8 cellular contexts compared by ENCODE assay signal in the genomic region with DNA sequence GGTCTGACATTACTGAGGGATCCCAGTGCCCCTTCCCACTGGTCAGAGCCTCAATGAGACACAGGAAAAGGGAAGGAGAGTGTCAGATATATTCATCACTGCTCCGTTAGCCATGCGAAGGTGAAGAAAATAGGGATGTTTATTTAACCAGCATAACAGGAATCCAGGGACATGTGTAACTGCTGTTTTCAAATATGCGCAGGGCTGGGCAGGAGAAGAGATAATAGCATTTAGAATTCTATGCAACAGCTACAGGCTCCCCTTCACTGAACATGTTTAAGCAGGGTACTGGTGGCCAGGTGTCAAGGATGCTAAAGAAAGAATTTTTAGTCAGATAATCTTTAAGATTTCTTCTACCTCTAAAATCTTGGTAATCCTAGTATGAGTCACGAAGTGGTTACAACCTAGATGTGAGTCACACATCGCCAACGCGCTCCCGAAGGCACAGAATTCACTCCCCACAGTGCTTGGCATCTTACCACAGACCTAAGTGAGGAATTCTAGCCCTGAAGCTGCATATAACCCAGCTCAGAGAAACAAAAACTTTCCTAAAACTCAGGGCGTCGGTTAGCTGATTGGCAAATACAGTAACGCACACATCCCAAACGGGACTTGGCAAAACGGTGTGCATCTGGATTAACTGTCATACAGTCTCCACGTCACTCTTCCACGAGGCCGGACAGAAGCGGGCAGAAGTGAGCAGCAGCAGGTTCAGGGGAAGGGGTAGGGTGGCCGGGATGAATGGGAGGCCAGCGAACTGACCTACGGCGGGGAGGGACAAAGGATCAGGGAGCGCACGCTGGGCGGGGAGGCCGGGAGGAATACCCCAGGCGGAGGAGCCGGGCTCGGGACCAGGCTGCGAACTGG. TPM values are rescaled to one million over a fixed set of nuclear protein-coding genes. Genes with fewer than 3 reads are reported as not detected.
DNase-seq lines count a peak whose midpoint lies in the region; ATAC-seq, FAIRE-seq and TF ChIP-seq lines count a peak whose summit lies in the region.

No MANE protein-coding gene starts in this region.

- H3K9ac ChIP-seq in endothelial cell of umbilical vein (replicated peaks; ENCODE audit: extremely low read depth, insufficient read depth, low read length), result peak overlapping the region; percentile 74

- POLR2A ChIA-PET in endothelial cell of umbilical vein (lab: Charles Lee), result interaction anchor here (0.6 kb wide), 1 partner anchor 86 kb away, joined by 3 read pairs; no protein-coding TSS in a partner anchor

- no peaks in the 10 kb centered on the region for H3K9me1 ChIP-seq in endothelial cell of umbilical vein (replicated peaks; ENCODE audit: control insufficient read depth, extremely low read depth, insufficient read depth, low read length)

- H3K4me2 ChIP-seq in endothelial cell of umbilical vein (ENCODE audit: insufficient read depth, low read length), result peak overlapping the region; percentile 61

- H3K27ac ChIP-seq in endothelial cell of umbilical vein (ENCODE audit: insufficient read depth, low read depth, low read length), result peak overlapping the region; percentile 77

- peaks cover 40% of the 10 kb centered on the region for H3K4me1 ChIP-seq in endothelial cell of umbilical vein (ENCODE audit: control insufficient read depth, extremely low read depth, insufficient read depth, low read length)

- H3K36me3 ChIP-seq in endothelial cell of umbilical vein (ENCODE audit: control insufficient read depth in 2 of 2, extremely low read depth in 1 of 2, insufficient read depth in 2 of 2, low read length in 2 of 2), result no peaks in the 10 kb centered on the region

- H3K4me3 ChIP-seq in endothelial cell of umbilical vein (replicated peaks in 1 of 3; ENCODE audit: insufficient read depth in 1 of 3, low read depth in 1 of 3, low read length in 3 of 3), result peak overlapping the region; percentile 68 to 81 (median 68)

- peaks cover 56% of the 10 kb centered on the region for H3K79me2 ChIP-seq in endothelial cell of umbilical vein (ENCODE audit: control insufficient read depth, insufficient read depth, low read length)

- intact Hi-C loops in endothelial cell of umbilical vein (cut with micrococcal nuclease), result loop anchor here (1.0 to 2.0 kb wide), 6 partner anchors 18 to 309 kb away; partner anchors contain the start of genes ABITRAM, ELP1, EPB41L4B and TMEM245

- H3K27me3 ChIP-seq in endothelial cell of umbilical vein (ENCODE audit: control insufficient read depth in 2 of 2, insufficient read depth in 2 of 2, low read length in 2 of 2), result no peaks in the 10 kb centered on the region

- H3K9me3 ChIP-seq in endothelial cell of umbilical vein (replicated peaks; ENCODE audit: control insufficient read depth, insufficient read depth, low read length), result no peaks in the 10 kb centered on the region

- H4K20me1 ChIP-seq in endothelial cell of umbilical vein (replicated peaks; ENCODE audit: control insufficient read depth, extremely low read depth, insufficient read depth, low read length), result peaks cover 4% of the 10 kb centered on the region

- DNase-seq in NCI-H446 (lab: John Stamatoyannopoulos, UW), result peak; percentile 21 to 40
- no peak for DNase-seq in NCI-H446 treated with DMSO at 0.1 percent for 48 hours (lab: John Stamatoyannopoulos, UW)
- DNase-seq in NCI-H510A (lab: John Stamatoyannopoulos, UW), result peak; percentile 27
- DNase-seq in activated CD8-positive, alpha-beta memory T cell treated with anti-CD3 and anti-CD28 coated beads for 24 hours, result peak; percentile 84
- peak; percentile 91 for DNase-seq in endothelial cell of umbilical vein (ENCODE audit: low read depth, low spot score)
- peak; percentile 38 for DNase-seq in midbrain (lab: John Stamatoyannopoulos, UW)
- peak; percentile 22 for DNase-seq in stimulated activated CD8-positive, alpha-beta memory T cell treated with anti-CD3 and anti-CD28 coated beads, Interleukin-4, amount 100 ng/mL, for 24 hours (ENCODE audit: low read depth)

- peak; percentile 87 for FAIRE-seq in endothelial cell of umbilical vein (lab: Jason Lieb, UNC)

- dilution Hi-C loops in endothelial cell of umbilical vein (cut with MboI; ENCODE audit: extremely low pct_ligation_motif_present, low sequenced_read_pairs), result no loop called here

- TF ChIP-seq POLR2A in endothelial cell of umbilical vein (IDR thresholded peaks at IDR 0.05; ENCODE audit: low read depth, low read length), result no peak

- TF ChIP-seq CTCF in endothelial cell of umbilical vein (IDR thresholded peaks at IDR 0.05; ENCODE audit: extremely low read depth in 1 of 2, insufficient read depth in 1 of 2, low read depth in 1 of 2, low read length in 2 of 2), result no peak

- CTCF ChIA-PET in endothelial cell of umbilical vein (lab: Charles Lee), result interaction anchor here (1.7 to 3.3 kb wide), 3 partner anchors 15 to 58 kb away, joined by 6 to 16 read pairs (median 7); no protein-coding TSS in a partner anchor

- BruUV-seq in endothelial cell of umbilical vein (replicated peaks; lab: Mats Ljungman, UMichigan), result TSS peak; percentile 41

- peak overlapping the region; percentile 1 for H2AFZ ChIP-seq in endothelial cell of umbilical vein (ENCODE audit: low read depth, low read length)

- peak; percentile 33 for ATAC-seq in HG02981 (IDR thresholded peaks at IDR 0.05; ENCODE audit: unreplicated experiment)

TF ChIP-seq in endothelial cell of umbilical vein, 7 proteins besides CTCF, POLR2A, EP300 and RAD21:
- peak; percentile 54 for TF ChIP-seq GATA2 (IDR thresholded peaks at IDR 0.05; ENCODE audit: insufficient read depth, insufficient read length, low read depth, low read length)
- TF ChIP-seq FOS (IDR thresholded peaks at IDR 0.05; ENCODE audit: borderline replicate concordance, insufficient read depth, low read length), result peak; percentile 95
- peak; percentile 95 for TF ChIP-seq JUN (IDR thresholded peaks at IDR 0.05; ENCODE audit: borderline replicate concordance, insufficient read depth, insufficient read length, low read depth)
- TF ChIP-seq POLR2AphosphoS5 (IDR thresholded peaks at IDR 0.05; ENCODE audit: insufficient read depth, low read depth, low read length), result no peak

RNA-seq across cellular contexts. Expression of gene CTNNAL1, which starts 1.1 kb away (rescaled TPM):
- total RNA-seq in endothelial cell of umbilical vein, result 72.0 and 76.2 TPM in 2 replicates
- polyA plus RNA-seq in endothelial cell of umbilical vein, result 20.1 and 29.5 TPM in 2 replicates
- 67.0 and 69.8 TPM in 2 replicates for polyA plus RNA-seq in endothelial cell of umbilical vein (2011; cell fraction: cytosol; rRNA removed)
- 42.7 and 48.3 TPM in 2 replicates for polyA plus RNA-seq in endothelial cell of umbilical vein (2011; cell fraction: nucleus; rRNA removed)
- polyA plus RNA-seq in endothelial cell of umbilical vein (2012), result 86.2 and 115 TPM in 2 replicates
- polyA minus RNA-seq in endothelial cell of umbilical vein, result 12.9 and 13.4 TPM in 2 replicates
- polyA minus RNA-seq in endothelial cell of umbilical vein (2011; cell fraction: cytosol; rRNA and poly(A)+ RNA removed), result 24.4 TPM
- polyA minus RNA-seq in endothelial cell of umbilical vein (2011; cell fraction: nucleus; rRNA and poly(A)+ RNA removed), result 24.6 and 29.6 TPM in 2 replicates
